10 cellular contexts compared by ENCODE assay signal in genomic region chr3:99637041-99637380, GRCh38. TPM values are rescaled to one million over a fixed set of nuclear protein-coding genes. Genes with fewer than 3 reads are reported as not detected.
DNase-seq lines count a peak whose midpoint lies in the region; ATAC-seq, FAIRE-seq and TF ChIP-seq lines count a peak whose summit lies in the region.
"Had no signal": no experiment of that assay in that cellular context is flagged by ENCODE, and none has a peak within 500 bp of the region (broad histone marks: within the 10 kb centered on the region; RNA-seq: fewer than 3 reads in every experiment).

No MANE protein-coding gene starts in this region.

- H3K27me3 ChIP-seq in ascending aorta = no peaks in the 10 kb centered on the region
- no peaks in the 10 kb centered on the region for H3K27me3 ChIP-seq in right atrium auricular region

- no peak for DNase-seq in H54 (ENCODE audit: insufficient read length, low spot score)
- no peak for DNase-seq in ascending aorta (ENCODE audit: low spot score in 2 of 2)
- DNase-seq in right atrium auricular region (ENCODE audit: low spot score) = no peak
- DNase-seq in sciatic nerve (ENCODE audit: low spot score) = no peak
- DNase-seq in activated gamma-delta T cell treated with Interleukin-2 at 50 U/mL for 16 hours = no peak
- DNase-seq in central memory CD4-positive, alpha-beta T cell = no peak
- no peak for DNase-seq in stimulated activated naive CD4-positive, alpha-beta T cell treated with Interleukin-2 at 50 U/mL for 16 hours (lab: John Stamatoyannopoulos, UW)

- no peaks in the 10 kb centered on the region for H3K36me3 ChIP-seq in ascending aorta
- no peaks in the 10 kb centered on the region for H3K36me3 ChIP-seq in right atrium auricular region
- H3K36me3 ChIP-seq: HAP-1, neutrophil had no signal

- no peak for TF ChIP-seq POLR2A in H54 (IDR thresholded peaks at IDR 0.05; ENCODE audit: low read depth, low read length)

- peak; percentile 11 for FAIRE-seq in H54 (lab: Jason Lieb, UNC)

- H3K27ac ChIP-seq in ascending aorta (peak overlapping the region; percentile 95), right atrium auricular region (peak overlapping the region; percentile 83 to 89)
- H3K27ac ChIP-seq: neutrophil had no signal

- H3K9me3 ChIP-seq in ascending aorta (no peaks in the 10 kb centered on the region), right atrium auricular region (no peaks in the 10 kb centered on the region)
- H3K9me3 ChIP-seq: HAP-1, neutrophil had no signal

- intact Hi-C loops in ascending aorta (cut with DNase I) = loop anchor here (2.0 to 10.0 kb wide), 5 partner anchors 138 to 615 kb away; no protein-coding TSS in a partner anchor
- intact Hi-C loops in sciatic nerve (cut with DNase I) = no loop called here

- H3K4me1 ChIP-seq in ascending aorta (peaks cover 0 to 9% of the 10 kb centered on the region in 2 donors), right atrium auricular region (peaks cover 0 to 11% of the 10 kb centered on the region in 2 donors)

- H3K4me3 ChIP-seq in ascending aorta (peak overlapping the region; percentile 67 to 87), right atrium auricular region (peak overlapping the region; percentile 57 to 61)

- TF ChIP-seq CTCF in ascending aorta (IDR thresholded peaks at IDR 0.05) = peak in 1 of 3 experiments; percentile 19
- TF ChIP-seq CTCF in right atrium auricular region (IDR thresholded peaks at IDR 0.05) = no peak

- ATAC-seq in sciatic nerve (peak; percentile 43), GM19395 (IDR thresholded peaks at IDR 0.05; ENCODE audit: unreplicated experiment) (no peak)

RNA-seq across cellular contexts. Expression of gene COL8A1, which starts 1.4 kb away (rescaled TPM):
- 459 TPM for total RNA-seq in ascending aorta
- 10 to 100 TPM; 43.3 to 53.8 TPM for total RNA-seq in right atrium auricular region
- 114 TPM for total RNA-seq in sciatic nerve
